ENCODE assay signal across 8 cellular contexts in genomic region chr12:53626702-53627169, GRCh38. TPM values are rescaled to one million over a fixed set of nuclear protein-coding genes. Genes with fewer than 3 reads are reported as not detected.
DNase-seq lines count a peak whose midpoint lies in the region; ATAC-seq and TF ChIP-seq lines count a peak whose summit lies in the region.

No MANE protein-coding gene starts in this region.

- H3K36me3 ChIP-seq in GM06990 (ENCODE audit: control insufficient read depth, insufficient read depth, low read length) (0 out of 2 replicates have a peak, but pooled peaks cover 1% of the 10 kb centered on the region), HAP-1 (replicated peaks) (no peaks in the 10 kb centered on the region), thoracic aorta (no peaks in the 10 kb centered on the region)

- H3K27me3 ChIP-seq in GM06990 (replicated peaks; ENCODE audit: control insufficient read depth, insufficient read depth, low read length) (no peaks in the 10 kb centered on the region), HAP-1 (ENCODE audit: low read depth) (no peaks in the 10 kb centered on the region), thoracic aorta (replicated peaks; ENCODE audit: insufficient read depth) (no peaks in the 10 kb centered on the region)

- H3K4me3 ChIP-seq in GM06990 (replicated peaks; ENCODE audit: low read depth, low read length) (peak overlapping the region; percentile 79), HAP-1 (peak overlapping the region; percentile 71), iPS-18c (ENCODE audit: insufficient read depth, low read depth, low read length) (peak overlapping the region; percentile 67), thoracic aorta (peak overlapping the region; percentile 83)

- TF ChIP-seq CTCF in GM06990 (IDR thresholded peaks at IDR 0.05; ENCODE audit: insufficient read depth, low read length, poor library complexity, severe bottlenecking): no peak
- no peak for TF ChIP-seq CTCF in VCaP (conservative IDR thresholded peaks at IDR 0.05)
- no peak for TF ChIP-seq CTCF in thoracic aorta (IDR thresholded peaks at IDR 0.05)

- H3K4me1 ChIP-seq in HAP-1: peaks cover 25% of the 10 kb centered on the region
- H3K4me1 ChIP-seq in thoracic aorta (ENCODE audit: control insufficient read depth in 1 of 2, low read depth in 2 of 2): peaks cover 28 to 29% of the 10 kb centered on the region in 2 donors

- H3K9me3 ChIP-seq in HAP-1 (no peaks in the 10 kb centered on the region), iPS-18c (ENCODE audit: control insufficient read depth, insufficient read depth, low read length) (no peaks in the 10 kb centered on the region), thoracic aorta (no peaks in the 10 kb centered on the region)

- in situ Hi-C loops in HAP-1 (cut with MboI; ENCODE audit: low sequenced_read_pairs): no loop called here

- ATAC-seq in thoracic aorta (ENCODE audit: insufficient number of reproducible peaks, low FRiP score, low read depth): no peak
- no peak for ATAC-seq in GM21526 (IDR thresholded peaks at IDR 0.05; ENCODE audit: low FRiP score, unreplicated experiment)

- H3K27ac ChIP-seq in VCaP: peak overlapping the region; percentile 93
- peak overlapping the region; percentile 91 for H3K27ac ChIP-seq in thoracic aorta

- DNase-seq in GM06990 (ENCODE audit: extremely low read depth, insufficient read length) (no peak), HAP-1 (ENCODE audit: low spot score in 2 of 2) (no peak), thoracic aorta (ENCODE audit: low spot score) (no peak), inferior parietal cortex (ENCODE audit: extremely low spot score) (no peak), NCI-H774 (lab: John Stamatoyannopoulos, UW) (no peak)

RNA-seq across cellular contexts. Expression of gene ATF7, which starts 0.6 kb away (rescaled TPM):
- 10 to 100 TPM; 24.4 to 82.1 TPM for total RNA-seq in thoracic aorta

RNA-seq across cellular contexts. Expression of gene ATP5MC2, which starts 49.1 kb away (rescaled TPM):
- total RNA-seq in thoracic aorta: 100 to 1,000 TPM; 168 to 175 TPM
